In the genomic region with DNA sequence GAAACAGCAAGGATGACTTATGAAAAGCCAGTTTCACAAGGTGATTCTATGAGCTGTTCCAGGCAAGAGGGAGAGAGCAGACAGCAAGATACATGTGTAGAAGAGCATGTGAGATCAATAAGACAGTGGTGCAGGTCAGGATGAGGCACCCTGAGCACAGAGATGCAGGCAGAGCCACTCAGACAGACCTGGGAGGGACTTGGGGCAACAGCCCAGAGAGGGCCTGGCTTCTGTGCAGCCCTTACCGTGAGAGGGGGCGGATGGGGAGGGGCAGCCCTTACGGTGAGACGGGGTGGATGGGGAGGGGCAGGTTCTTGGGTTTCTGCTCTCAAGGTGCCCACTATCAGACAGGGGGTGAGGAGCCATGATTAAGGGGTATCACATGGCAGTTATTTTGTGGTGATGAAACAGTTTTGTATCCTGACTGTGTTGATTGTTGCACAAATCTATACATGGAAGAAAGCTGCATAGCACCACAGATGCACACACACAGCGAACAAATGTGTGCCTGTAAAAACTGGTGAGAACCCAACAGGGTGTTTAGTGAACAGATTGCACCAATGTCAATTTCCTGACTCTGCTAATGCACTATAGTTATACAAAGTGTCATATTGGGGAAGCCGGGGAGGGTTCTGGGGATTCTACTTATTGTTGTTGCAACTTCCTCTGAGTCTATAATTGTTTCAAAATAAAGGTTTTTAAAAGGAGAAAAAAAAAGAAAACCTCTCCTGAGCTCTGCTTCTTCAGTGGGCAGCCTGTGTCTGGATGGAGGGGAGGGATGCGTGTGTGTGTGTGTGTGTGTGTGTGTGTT, we compare ENCODE assay signal across 2 cellular contexts.
TF ChIP-seq lines count a peak whose summit lies in the region.

No MANE protein-coding gene starts in this region.

TF ChIP-seq in GM23338, 12 proteins besides CTCF, POLR2A, EP300 and RAD21:
- TF ChIP-seq EZH2phosphoT487 (IDR thresholded peaks at IDR 0.05; ENCODE audit: unreplicated experiment): no peak
- no peak for TF ChIP-seq CREB1 (CRISPR knock-in tag; IDR thresholded peaks at IDR 0.05; ENCODE audit: low read depth)

TF ChIP-seq in WTC11, 78 proteins besides CTCF, POLR2A, EP300 and RAD21:
- TF ChIP-seq ETV6 (CRISPR knock-in tag; IDR thresholded peaks at IDR 0.05): no peak
- TF ChIP-seq ZNF232 (CRISPR knock-in tag; IDR thresholded peaks at IDR 0.05): no peak
- no peak for TF ChIP-seq E2F5 (CRISPR knock-in tag; IDR thresholded peaks at IDR 0.05)
- no peak for TF ChIP-seq MAX (CRISPR knock-in tag; IDR thresholded peaks at IDR 0.05)
- TF ChIP-seq JAZF1 (CRISPR knock-in tag; IDR thresholded peaks at IDR 0.05): no peak
- no peak for TF ChIP-seq GRHL2 (CRISPR knock-in tag; IDR thresholded peaks at IDR 0.05; ENCODE audit: insufficient replicate concordance, severe bottlenecking)
- TF ChIP-seq RORB (CRISPR knock-in tag; IDR thresholded peaks at IDR 0.05): no peak
- TF ChIP-seq ZMAT4 (CRISPR knock-in tag; IDR thresholded peaks at IDR 0.05): no peak
- TF ChIP-seq, protein P1, sequence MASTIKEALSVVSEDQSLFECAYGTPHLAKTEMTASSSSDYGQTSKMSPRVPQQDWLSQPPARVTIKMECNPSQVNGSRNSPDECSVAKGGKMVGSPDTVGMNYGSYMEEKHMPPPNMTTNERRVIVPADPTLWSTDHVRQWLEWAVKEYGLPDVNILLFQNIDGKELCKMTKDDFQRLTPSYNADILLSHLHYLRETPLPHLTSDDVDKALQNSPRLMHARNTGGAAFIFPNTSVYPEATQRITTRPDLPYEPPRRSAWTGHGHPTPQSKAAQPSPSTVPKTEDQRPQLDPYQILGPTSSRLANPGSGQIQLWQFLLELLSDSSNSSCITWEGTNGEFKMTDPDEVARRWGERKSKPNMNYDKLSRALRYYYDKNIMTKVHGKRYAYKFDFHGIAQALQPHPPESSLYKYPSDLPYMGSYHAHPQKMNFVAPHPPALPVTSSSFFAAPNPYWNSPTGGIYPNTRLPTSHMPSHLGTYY (CRISPR knock-in tag; IDR thresholded peaks at IDR 0.05): no peak
- TF ChIP-seq ZNF425 (CRISPR knock-in tag; conservative IDR thresholded peaks at IDR 0.05): no peak
- no peak for TF ChIP-seq TEAD4 (CRISPR knock-in tag; IDR thresholded peaks at IDR 0.05)
- TF ChIP-seq ZNF671 (CRISPR knock-in tag; IDR thresholded peaks at IDR 0.05): no peak
- no peak for TF ChIP-seq ELF4 (CRISPR knock-in tag; IDR thresholded peaks at IDR 0.05; ENCODE audit: low read depth)
- no peak for TF ChIP-seq FOXK1 (CRISPR knock-in tag; IDR thresholded peaks at IDR 0.05)
- TF ChIP-seq USF2 (CRISPR knock-in tag; IDR thresholded peaks at IDR 0.05): no peak
- TF ChIP-seq, protein P2, sequence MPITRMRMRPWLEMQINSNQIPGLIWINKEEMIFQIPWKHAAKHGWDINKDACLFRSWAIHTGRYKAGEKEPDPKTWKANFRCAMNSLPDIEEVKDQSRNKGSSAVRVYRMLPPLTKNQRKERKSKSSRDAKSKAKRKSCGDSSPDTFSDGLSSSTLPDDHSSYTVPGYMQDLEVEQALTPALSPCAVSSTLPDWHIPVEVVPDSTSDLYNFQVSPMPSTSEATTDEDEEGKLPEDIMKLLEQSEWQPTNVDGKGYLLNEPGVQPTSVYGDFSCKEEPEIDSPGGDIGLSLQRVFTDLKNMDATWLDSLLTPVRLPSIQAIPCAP (CRISPR knock-in tag; IDR thresholded peaks at IDR 0.05): no peak
